In genomic region chr6:130603391-130603790, GRCh38 we compare ENCODE assay signal across 19 cellular contexts.
A peak's percentile ranks its signal among the peaks of the same experiment; 100 is the strongest.
DNase-seq lines count a peak whose midpoint lies in the region; ATAC-seq and TF ChIP-seq lines count a peak whose summit lies in the region.
"Had no signal": no experiment of that assay in that cellular context is flagged by ENCODE, and none has a peak within 500 bp of the region (broad histone marks: within the 10 kb centered on the region; RNA-seq: fewer than 3 reads in every experiment).

No MANE protein-coding gene starts in this region.

- no peak overlapping the region for H3K4me3 ChIP-seq in RWPE2 (ENCODE audit: severe bottlenecking)
- H3K4me3 ChIP-seq in smooth muscle cell: no peak overlapping the region

- H2AFZ ChIP-seq in smooth muscle cell (ENCODE audit: low read depth): no peak overlapping the region

- DNase-seq in ELR (ENCODE audit: low read depth) (peak; percentile 6), RWPE2 (ENCODE audit: low spot score) (no peak), epithelial cell of prostate (ENCODE audit: low read depth, low spot score) (no peak), smooth muscle cell (lab: John Stamatoyannopoulos, UW; ENCODE audit: unreplicated experiment) (no peak), epidermal melanocyte (ENCODE audit: insufficient read length, low spot score) (no peak)
- DNase-seq: GDM1, MV-4-11, NCI-H1105 treated with DMSO at 0.1 percent for 48 hours, NCI-H2029 treated with DMSO at 0.1 percent for 48 hours, NCI-H2171, NCI-H345, NCI-H524 treated with DMSO at 0.1 percent for 48 hours, NCI-H82, OCI-M1, SHP77, SW 1271 had no signal

- H3K9me3 ChIP-seq in RWPE2 (ENCODE audit: severe bottlenecking) (no peaks in the 10 kb centered on the region), smooth muscle cell (replicated peaks; ENCODE audit: low read depth) (no peaks in the 10 kb centered on the region)

- no peaks in the 10 kb centered on the region for H3K79me2 ChIP-seq in smooth muscle cell (ENCODE audit: low read depth)

- 37% methylated on average over 3 of the region's 3 CpGs for WGBS in smooth muscle cell (ENCODE audit: low lambda C conversion rate)

- peak overlapping the region; percentile 36 for H3K9ac ChIP-seq in smooth muscle cell (ENCODE audit: low read depth)

- H3K27ac ChIP-seq in RWPE2 (ENCODE audit: poor library complexity, severe bottlenecking) (peak overlapping the region; percentile 98), epithelial cell of prostate (peak overlapping the region; percentile 92), smooth muscle cell (ENCODE audit: low read depth) (peak overlapping the region; percentile 91)
- H3K27ac ChIP-seq: C4-2B had no signal

- peaks cover 18% of the 10 kb centered on the region for H3F3A ChIP-seq in smooth muscle cell (ENCODE audit: low read depth)

- peak overlapping the region; percentile 55 for H3K4me2 ChIP-seq in smooth muscle cell

- ATAC-seq in RWPE2 (ENCODE audit: low read depth) (no peak), GM18867 (IDR thresholded peaks at IDR 0.05; ENCODE audit: unreplicated experiment) (no peak), HG03520 (IDR thresholded peaks at IDR 0.05; ENCODE audit: unreplicated experiment) (no peak)

- no peaks in the 10 kb centered on the region for H3K27me3 ChIP-seq in RWPE2 (ENCODE audit: insufficient read depth, poor library complexity, severe bottlenecking)
- H3K27me3 ChIP-seq in smooth muscle cell (ENCODE audit: low read depth): no peaks in the 10 kb centered on the region

- TF ChIP-seq CTCF in RWPE2 (IDR thresholded peaks at IDR 0.05; ENCODE audit: poor library complexity, severe bottlenecking) (no peak), smooth muscle cell (IDR thresholded peaks at IDR 0.05; ENCODE audit: borderline replicate concordance, insufficient read depth, poor library complexity, severe bottlenecking) (no peak)

- no peaks in the 10 kb centered on the region for H4K20me1 ChIP-seq in smooth muscle cell (ENCODE audit: low read depth)

- H3K36me3 ChIP-seq in RWPE2 (ENCODE audit: low read depth) (no peaks in the 10 kb centered on the region), smooth muscle cell (ENCODE audit: low read depth) (no peaks in the 10 kb centered on the region)

- H3K4me1 ChIP-seq in RWPE2 (ENCODE audit: insufficient read depth, poor library complexity, severe bottlenecking) (peaks cover 25% of the 10 kb centered on the region), smooth muscle cell (ENCODE audit: low read depth) (peaks cover 18% of the 10 kb centered on the region)
